Comparison of ENCODE assay signal across 30 cellular contexts in genomic region chr13:61608138-61608537, GRCh38.
"Had no signal": no experiment of that assay in that cellular context is flagged by ENCODE, and none has a peak within 500 bp of the region (broad histone marks: within the 10 kb centered on the region; RNA-seq: fewer than 3 reads in every experiment).

No MANE protein-coding gene starts in this region.

- H3K9me3 ChIP-seq: heart left ventricle, testis, transverse colon had no signal

- H3K36me3 Mint-ChIP-seq: activated CD4-positive, alpha-beta memory T cell treated with anti-CD3 and anti-CD28 coated beads for 36 hours; activated naive CD4-positive, alpha-beta T cell treated with anti-CD3 and anti-CD28 coated beads, Interleukin-2, amount 10 ng/mL, durations not matched to agents 7 days and 5 days; activated naive CD8-positive, alpha-beta T cell treated with anti-CD3 and anti-CD28 coated beads, Interleukin-2, amount 10 ng/mL, durations not matched to agents 7 days and 5 days; mesothelial cell of epicardium; naive thymus-derived CD4-positive, alpha-beta T cell had no signal

- DNase-seq: activated CD4-positive, alpha-beta memory T cell treated with anti-CD3 and anti-CD28 coated beads for 36 hours; activated CD4-positive, alpha-beta T cell treated with anti-CD3 and anti-CD28 coated beads, Interleukin-2, amount 10 ng/mL, durations not matched to agents 24 days and 14 days; activated CD4-positive, CD25-positive, alpha-beta regulatory T cell treated with anti-CD3 and anti-CD28 coated beads, Interleukin-2, amount 50 U/mL, for 72 hours; activated CD8-positive, alpha-beta memory T cell treated with anti-CD3 and anti-CD28 coated beads, Interleukin-2, amount 50 U/mL, for 4 hours; activated gamma-delta T cell; activated naive CD4-positive, alpha-beta T cell treated with anti-CD3 and anti-CD28 coated beads, Interleukin-2, amount 10 ng/mL, durations not matched to agents 7 days and 5 days; activated naive CD8-positive, alpha-beta T cell treated with anti-CD3 and anti-CD28 coated beads, Interleukin-2, amount 10 ng/mL, durations not matched to agents 7 days and 5 days; activated T-cell treated with anti-CD3 and anti-CD28 coated beads, Interleukin-2, amount 50 U/mL, for 1 hour; amniotic stem cell; caudate nucleus; foreskin fibroblast; heart left ventricle; hypothalamus; kidney; left colon; mammary epithelial cell; naive thymus-derived CD4-positive, alpha-beta T cell; occipital lobe; right cardiac atrium; stimulated activated CD4-positive, alpha-beta T cell treated with anti-CD3 and anti-CD28 coated beads, Interleukin-15, amount 100 ng/mL, for 24 hours; stimulated activated CD4-positive, alpha-beta T cell treated with anti-CD3 and anti-CD28 coated beads, Interleukin-2, amount 100 ng/mL, for 24 hours; stimulated activated naive CD4-positive, alpha-beta T cell treated with Interleukin-2 at 50 U/mL for 16 hours; T-helper 17 cell; T1000; testis; transverse colon; WERI-Rb-1 had no signal

- H3K79me2 ChIP-seq: parathyroid adenoma had no signal

- H3K27ac Mint-ChIP-seq: activated CD4-positive, alpha-beta memory T cell treated with anti-CD3 and anti-CD28 coated beads for 36 hours; activated CD4-positive, alpha-beta T cell treated with anti-CD3 and anti-CD28 coated beads, Interleukin-2, amount 10 ng/mL, durations not matched to agents 24 days and 14 days; activated naive CD4-positive, alpha-beta T cell treated with anti-CD3 and anti-CD28 coated beads, Interleukin-2, amount 10 ng/mL, durations not matched to agents 7 days and 5 days; activated naive CD8-positive, alpha-beta T cell treated with anti-CD3 and anti-CD28 coated beads, Interleukin-2, amount 10 ng/mL, durations not matched to agents 7 days and 5 days; mesothelial cell of epicardium; naive thymus-derived CD4-positive, alpha-beta T cell; T-helper 17 cell had no signal

- H3K27me3 Mint-ChIP-seq: activated CD4-positive, alpha-beta memory T cell treated with anti-CD3 and anti-CD28 coated beads for 36 hours; activated CD4-positive, alpha-beta T cell treated with anti-CD3 and anti-CD28 coated beads, Interleukin-2, amount 10 ng/mL, durations not matched to agents 24 days and 14 days; activated naive CD4-positive, alpha-beta T cell treated with anti-CD3 and anti-CD28 coated beads, Interleukin-2, amount 10 ng/mL, durations not matched to agents 7 days and 5 days; activated naive CD8-positive, alpha-beta T cell treated with anti-CD3 and anti-CD28 coated beads, Interleukin-2, amount 10 ng/mL, durations not matched to agents 7 days and 5 days; naive thymus-derived CD4-positive, alpha-beta T cell; T-helper 17 cell had no signal

- H2AFZ ChIP-seq: parathyroid adenoma had no signal

- H3K27me3 ChIP-seq: heart left ventricle, testis, transverse colon had no signal

- H3K4me3 ChIP-seq: heart left ventricle, testis, transverse colon had no signal

- H3K36me3 ChIP-seq: heart left ventricle, transverse colon, WERI-Rb-1 had no signal

- H3K4me1 ChIP-seq: heart left ventricle, parathyroid adenoma, testis, transverse colon had no signal

- ATAC-seq: esophagus mucosa; heart left ventricle; left colon; naive thymus-derived CD4-positive, alpha-beta T cell; right cardiac atrium; T-helper 17 cell had no signal

- H3K27ac ChIP-seq: heart left ventricle, parathyroid adenoma, testis, transverse colon, WERI-Rb-1 had no signal

- H3K4me3 Mint-ChIP-seq: activated CD4-positive, alpha-beta memory T cell treated with anti-CD3 and anti-CD28 coated beads for 36 hours; activated CD4-positive, alpha-beta T cell treated with anti-CD3 and anti-CD28 coated beads, Interleukin-2, amount 10 ng/mL, durations not matched to agents 24 days and 14 days; activated naive CD4-positive, alpha-beta T cell treated with anti-CD3 and anti-CD28 coated beads, Interleukin-2, amount 10 ng/mL, durations not matched to agents 7 days and 5 days; activated naive CD8-positive, alpha-beta T cell treated with anti-CD3 and anti-CD28 coated beads, Interleukin-2, amount 10 ng/mL, durations not matched to agents 7 days and 5 days; mesothelial cell of epicardium; naive thymus-derived CD4-positive, alpha-beta T cell; T-helper 17 cell had no signal

- H3K4me1 Mint-ChIP-seq: activated CD4-positive, alpha-beta T cell treated with anti-CD3 and anti-CD28 coated beads, Interleukin-2, amount 10 ng/mL, durations not matched to agents 24 days and 14 days; activated naive CD4-positive, alpha-beta T cell treated with anti-CD3 and anti-CD28 coated beads, Interleukin-2, amount 10 ng/mL, durations not matched to agents 7 days and 5 days; activated naive CD8-positive, alpha-beta T cell treated with anti-CD3 and anti-CD28 coated beads, Interleukin-2, amount 10 ng/mL, durations not matched to agents 7 days and 5 days; mesothelial cell of epicardium; naive thymus-derived CD4-positive, alpha-beta T cell; T-helper 17 cell had no signal

- H3K9ac ChIP-seq: parathyroid adenoma had no signal
